ENCODE assay signal across 8 cellular contexts in the genomic region with DNA sequence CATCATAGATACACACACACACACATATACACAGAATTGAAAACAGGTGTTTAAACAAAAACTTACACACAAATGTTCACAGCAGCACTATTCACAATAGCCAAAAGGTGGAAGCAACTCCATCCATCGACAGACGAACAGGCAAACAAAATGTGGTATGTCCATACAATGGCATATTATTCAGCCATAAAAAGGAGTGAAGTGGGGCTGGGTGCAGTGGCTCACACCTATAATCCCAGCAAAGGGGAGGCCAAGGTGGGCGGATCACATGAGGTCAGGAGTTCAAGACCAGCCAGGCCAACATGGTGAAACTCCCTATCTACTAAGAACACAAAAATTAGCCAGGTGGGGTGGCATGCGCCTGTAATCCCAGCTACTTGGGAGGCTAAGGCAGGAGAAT.
"Had no signal": no experiment of that assay in that cellular context is flagged by ENCODE, and none has a peak within 500 bp of the region (broad histone marks: within the 10 kb centered on the region; RNA-seq: fewer than 3 reads in every experiment).

No MANE protein-coding gene starts in this region.

- H3K27ac Mint-ChIP-seq: GM23338, H9, HFFc6, IgD-negative memory B cell had no signal

- H3K4me2 ChIP-seq: GM23338 had no signal

- H3K27ac ChIP-seq: HL-60 had no signal

- H3K27me3 Mint-ChIP-seq: IgD-negative memory B cell had no signal

- ATAC-seq: GM23338 had no signal

- H2AFZ ChIP-seq: GM23338 had no signal

- H3K9me3 Mint-ChIP-seq: IgD-negative memory B cell had no signal

- H3K4me3 ChIP-seq: GM23338 had no signal

- H3K4me1 Mint-ChIP-seq: GM23338, H9 had no signal

- H3K4me3 Mint-ChIP-seq: GM23338, H9, HFFc6, IgD-negative memory B cell had no signal

- FAIRE-seq: H54 had no signal

- DNase-seq: H9, HCEC 1CT, HFFc6, KG1 had no signal
